In genomic region chr14:61761959-61762786, GRCh38 we compare ENCODE assay signal across 8 cellular contexts. TPM values are rescaled to one million over a fixed set of nuclear protein-coding genes. Genes with fewer than 3 reads are reported as not detected.
DNase-seq lines count a peak whose midpoint lies in the region; ATAC-seq and TF ChIP-seq lines count a peak whose summit lies in the region.

TSS of gene SNAPC1 (plus strand) at chr14:61762420. CDS start at chr14:61762461, 41 bp downstream.

- peak within 1 kb of the TSS; percentile 96 to 99 for H3K4me3 Mint-ChIP-seq in activated T-cell treated with anti-CD3 and anti-CD28 coated beads, Interleukin-2, amount 50 U/mL, for 72 hours

- H3K36me3 ChIP-seq in KMS-11 (ENCODE audit: insufficient read depth) (no peaks in the 10 kb centered on the region), Panc1 (ENCODE audit: control insufficient read depth, insufficient read depth, low read length) (peaks cover 5% of the 10 kb centered on the region), mucosa of stomach (ENCODE audit: control insufficient read depth, insufficient read depth, low read length) (no peaks in the 10 kb centered on the region)

- H3K27me3 ChIP-seq in KMS-11 (ENCODE audit: insufficient read depth, low read depth) (no peaks in the 10 kb centered on the region), Panc1 (ENCODE audit: control insufficient read depth, insufficient read depth, low read length) (no peaks in the 10 kb centered on the region), mucosa of stomach (ENCODE audit: control insufficient read depth, insufficient read depth, low read length) (no peaks in the 10 kb centered on the region)

- TF ChIP-seq CTCF in KMS-11 (conservative IDR thresholded peaks at IDR 0.05; ENCODE audit: low read depth, low read length): no peak
- no peak for TF ChIP-seq CTCF in Panc1 (IDR thresholded peaks at IDR 0.05)

- no peak within 1 kb of the TSS for H3K4me3 ChIP-seq in KMS-11 (IDR thresholded peaks at IDR 0.05; ENCODE audit: insufficient read depth, low read depth, low read length)
- peak within 1 kb of the TSS; percentile 76 to 78 for H3K4me3 ChIP-seq in Panc1 (ENCODE audit: low read depth in 2 of 2, low read length in 2 of 2)
- H3K4me3 ChIP-seq in mucosa of stomach (ENCODE audit: low read length): peak within 1 kb of the TSS; percentile 99

- H3K9me3 ChIP-seq in Panc1 (ENCODE audit: control insufficient read depth, insufficient read depth, low read depth, low read length) (no peaks in the 10 kb centered on the region), mucosa of stomach (ENCODE audit: control insufficient read depth, low read length) (no peaks in the 10 kb centered on the region)

- peaks cover 59% of the 10 kb centered on the region for H3K4me1 Mint-ChIP-seq in activated T-cell treated with anti-CD3 and anti-CD28 coated beads, Interleukin-2, amount 50 U/mL, for 72 hours (ENCODE audit: low read depth)

- POLR2A ChIA-PET in Panc1 (lab: Charles Lee): interaction anchor here (0.6 to 1.2 kb wide), 3 partner anchors 9 to 389 kb away, joined by 3 to 4 read pairs (median 3); no protein-coding TSS in a partner anchor

- peak; percentile 100 for DNase-seq in DMS79 treated with DMSO at 0.1 percent for 48 hours (lab: John Stamatoyannopoulos, UW)
- peak; percentile 89 for DNase-seq in Panc1 (ENCODE audit: low read depth, low spot score)
- peak; percentile 97 to 99 for DNase-seq in activated T-cell treated with anti-CD3 and anti-CD28 coated beads, Interleukin-2, amount 50 U/mL, for 72 hours
- DNase-seq in stimulated activated CD8-positive, alpha-beta memory T cell treated with anti-CD3 and anti-CD28 coated beads, Interleukin-4, amount 100 ng/mL, for 48 hours: peak; percentile 98

- peak within 1 kb of the TSS; percentile 71 for H3K4me2 ChIP-seq in KMS-11

- H3K9ac ChIP-seq in KMS-11 (peak within 1 kb of the TSS; percentile 49; the same call in 1 of the 2 replicates), mucosa of stomach (ENCODE audit: low read length) (peak within 1 kb of the TSS; percentile 78)

- peaks cover 4 to 9% of the 10 kb centered on the region in 2 donors for H3K36me3 Mint-ChIP-seq in activated T-cell treated with anti-CD3 and anti-CD28 coated beads, Interleukin-2, amount 50 U/mL, for 72 hours (ENCODE audit: insufficient read depth in 2 of 2)

- no TSS peak for BruUV-seq in Panc1 (replicated peaks; lab: Mats Ljungman, UMichigan)

- no peaks in the 10 kb centered on the region for H4K20me1 ChIP-seq in KMS-11 (ENCODE audit: insufficient read depth)

- H3K79me2 ChIP-seq in KMS-11 (ENCODE audit: insufficient read depth, low read depth): no peaks in the 10 kb centered on the region

- intact Hi-C loops in Panc1 (cut with micrococcal nuclease; ENCODE audit: unreplicated experiment): no loop called here

- H3K27me3 Mint-ChIP-seq in activated T-cell treated with anti-CD3 and anti-CD28 coated beads, Interleukin-2, amount 50 U/mL, for 72 hours (ENCODE audit: low read depth): no peaks in the 10 kb centered on the region

- H3K4me1 ChIP-seq in KMS-11 (ENCODE audit: low read depth, poor library complexity, severe bottlenecking) (no peaks in the 10 kb centered on the region), Panc1 (ENCODE audit: control insufficient read depth, insufficient read depth, low read length) (peaks cover 5% of the 10 kb centered on the region; the same call in 1 of the 2 replicates), mucosa of stomach (ENCODE audit: control insufficient read depth, insufficient read depth, low read length) (peaks cover 6% of the 10 kb centered on the region)

- ATAC-seq in GM21786 (IDR thresholded peaks at IDR 0.05; ENCODE audit: unreplicated experiment): peak; percentile 100
- peak; percentile 99 for ATAC-seq in Panc1
- peak; percentile 94 to 96 for ATAC-seq in activated T-cell treated with anti-CD3 and anti-CD28 coated beads, Interleukin-2, amount 50 U/mL, for 72 hours (replicated peaks in 1 of 2)
- ATAC-seq in esophagus mucosa: peak; percentile 99

- peak within 1 kb of the TSS; percentile 60 for H3K27ac ChIP-seq in KMS-11
- H3K27ac ChIP-seq in Panc1 (ENCODE audit: low read length): peak within 1 kb of the TSS; percentile 94

- H3K9me3 Mint-ChIP-seq in activated T-cell treated with anti-CD3 and anti-CD28 coated beads, Interleukin-2, amount 50 U/mL, for 72 hours: no peaks in the 10 kb centered on the region

- in situ Hi-C loops in Panc1 (cut with HindIII; ENCODE audit: low pct_unique_long_range_greater_than_20kb, low sequenced_read_pairs): no loop called here

- peak within 1 kb of the TSS; percentile 94 for H2AFZ ChIP-seq in KMS-11 (ENCODE audit: low read depth)

- CTCF ChIA-PET in Panc1 (lab: Charles Lee): no interaction called here

- H3K27ac Mint-ChIP-seq in activated T-cell treated with anti-CD3 and anti-CD28 coated beads, Interleukin-2, amount 50 U/mL, for 72 hours: peak within 1 kb of the TSS; percentile 86

RNA-seq across cellular contexts. Expression of gene SNAPC1, which starts in this region (rescaled TPM):
- total RNA-seq in Panc1 (2021; ENCODE audit: unreplicated experiment) (8.6 TPM), esophagus mucosa (3.8 TPM)
- polyA plus RNA-seq in Panc1 (2012; ENCODE audit: insufficient read length): 6.3 TPM
- 1 to 10 TPM; 7.2 to 7.8 TPM for total RNA-seq in activated T-cell treated with anti-CD3 and anti-CD28 coated beads, Interleukin-2, amount 50 U/mL, for 72 hours
